10 cellular contexts compared by ENCODE assay signal in the genomic region with DNA sequence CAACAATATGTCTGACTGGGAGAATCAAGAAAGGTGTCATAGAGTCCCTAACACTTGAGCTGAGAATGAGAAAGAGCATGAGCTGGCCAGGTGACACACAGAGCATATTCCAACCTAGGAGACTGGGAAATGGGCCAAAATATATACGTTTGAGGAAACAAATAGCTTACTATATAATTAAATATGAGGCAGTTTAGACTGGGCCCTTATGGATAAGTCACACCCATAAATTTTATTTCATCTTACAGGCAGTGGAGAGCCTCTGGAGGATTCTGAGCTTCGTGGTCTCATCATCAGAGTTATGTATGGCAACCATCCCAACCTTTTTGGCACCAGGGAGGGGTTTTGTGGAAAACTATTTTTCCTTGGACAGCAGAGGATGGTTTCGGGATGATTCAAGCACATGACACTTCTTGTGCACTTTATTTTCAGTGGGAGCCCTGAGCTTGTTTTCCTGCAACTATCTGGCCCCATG. TPM values are rescaled to one million over a fixed set of nuclear protein-coding genes. Genes with fewer than 3 reads are reported as not detected.
DNase-seq lines count a peak whose midpoint lies in the region; ATAC-seq and TF ChIP-seq lines count a peak whose summit lies in the region.
"Had no signal": no experiment of that assay in that cellular context is flagged by ENCODE, and none has a peak within 500 bp of the region (broad histone marks: within the 10 kb centered on the region; RNA-seq: fewer than 3 reads in every experiment).

No MANE protein-coding gene starts in this region.

- ATAC-seq in esophagus mucosa: peak; percentile 26
- ATAC-seq in activated CD4-positive, CD25-positive, alpha-beta regulatory T cell treated with anti-CD3 and anti-CD28 coated beads, Interleukin-2, amount 50 U/mL, for 24 hours: no peak
- ATAC-seq in GM21717 (IDR thresholded peaks at IDR 0.05; ENCODE audit: unreplicated experiment): no peak

- H3K4me1 ChIP-seq in parathyroid adenoma: peaks cover 24% of the 10 kb centered on the region

- no peak overlapping the region for H3K9ac ChIP-seq in parathyroid adenoma

- no peaks in the 10 kb centered on the region for H3K79me2 ChIP-seq in parathyroid adenoma

- no peak overlapping the region for H3K4me3 ChIP-seq in parathyroid adenoma (ENCODE audit: low read depth, low read length)

- H3K36me3 ChIP-seq in parathyroid adenoma (ENCODE audit: control insufficient read depth, insufficient read depth, low read length): no peaks in the 10 kb centered on the region

- TF ChIP-seq CTCF in parathyroid adenoma (IDR thresholded peaks at IDR 0.05): no peak

- no peak overlapping the region for H2AFZ ChIP-seq in parathyroid adenoma

- peak; percentile 94 for DNase-seq in EL
- DNase-seq in RPMI7951 (ENCODE audit: low read depth): peak; percentile 76
- no peak for DNase-seq in NK-92 (lab: John Stamatoyannopoulos, UW; ENCODE audit: unreplicated experiment)
- DNase-seq in amygdala (lab: John Stamatoyannopoulos, UW): no peak
- DNase-seq: activated B cell treated with CpG ODN at 0.5 μM for 24 hours, NCI-H1436 treated with DMSO at 0.1 percent for 48 hours had no signal

- no peak overlapping the region for H3K4me2 ChIP-seq in parathyroid adenoma (ENCODE audit: low read length)

- peak overlapping the region; percentile 2 for H3K27ac ChIP-seq in parathyroid adenoma

- H3K27me3 ChIP-seq in parathyroid adenoma (ENCODE audit: control insufficient read depth, insufficient read depth, low read length): no peaks in the 10 kb centered on the region

- H3K9me3 ChIP-seq in parathyroid adenoma (ENCODE audit: control insufficient read depth, low read length): no peaks in the 10 kb centered on the region

RNA-seq across cellular contexts. Expression of a gene that starts 12.9 kb away (rescaled TPM):
- total RNA-seq in RPMI7951 (2014; rRNA removed; shearing (Covaris generic)): 42.3 and 52.9 TPM in 2 replicates
- total RNA-seq in esophagus mucosa: 31.6 TPM

RNA-seq across cellular contexts. Expression of a gene that starts 15.4 kb away (rescaled TPM):
- 92.6 and 101 TPM in 2 replicates for total RNA-seq in RPMI7951 (2014; rRNA removed; shearing (Covaris generic))
- total RNA-seq in esophagus mucosa: 78.8 TPM

Comparison
In these comparisons a context has a peak if more than half of its experiments do, and no peak if none do; other contexts are left out.
1. DNase-seq: peak in EL (single experiment) and RPMI7951 (single experiment); none in NK-92 (single experiment) and amygdala (0 of 56).